In the genomic region with DNA sequence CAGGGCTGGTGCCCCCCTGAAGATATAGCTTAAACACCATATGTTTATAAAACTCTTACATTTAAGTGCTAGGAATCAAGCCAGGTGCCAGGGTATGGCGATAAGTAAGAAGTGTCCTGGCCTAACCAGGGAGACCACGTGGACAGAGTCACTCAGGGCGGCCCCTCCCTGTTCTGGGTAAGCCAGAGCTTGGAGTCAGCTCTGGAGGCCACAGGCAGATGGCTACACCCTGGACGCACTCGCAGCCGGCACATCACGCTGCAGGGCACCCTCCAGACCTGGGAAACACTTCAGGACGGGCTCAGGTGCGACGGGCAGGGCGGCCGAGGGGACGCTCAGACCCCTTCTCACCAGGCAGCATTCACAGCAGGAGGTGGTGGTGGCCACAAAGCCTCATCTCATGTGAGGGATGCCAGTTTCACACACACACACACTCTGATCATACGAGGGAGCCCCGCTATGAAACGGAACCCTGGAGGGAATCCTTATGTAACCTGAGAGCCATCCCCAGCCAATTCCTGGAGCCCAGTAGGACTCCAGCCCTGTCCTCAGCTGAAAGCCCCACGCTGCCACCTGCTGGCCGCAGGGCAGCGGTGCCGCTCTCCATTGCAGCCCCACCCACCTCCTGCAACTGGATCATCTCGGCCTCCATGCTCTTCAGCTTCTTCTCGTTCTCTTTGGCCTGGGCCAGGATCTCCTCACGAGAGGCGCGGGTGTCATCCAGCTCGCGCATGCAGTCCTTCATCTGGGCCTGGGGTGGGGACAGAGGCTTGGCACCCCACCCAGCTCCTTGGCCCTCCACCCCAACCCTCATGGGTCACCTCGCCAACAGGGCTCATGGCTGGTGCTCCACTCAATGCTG, we compare ENCODE assay signal across 8 cellular contexts. TPM values are rescaled to one million over a fixed set of nuclear protein-coding genes. Genes with fewer than 3 reads are reported as not detected.
A peak's percentile ranks its signal among the peaks of the same experiment; 100 is the strongest.
DNase-seq lines count a peak whose midpoint lies in the region; ATAC-seq and TF ChIP-seq lines count a peak whose summit lies in the region.

No MANE protein-coding gene starts in this region.

- peak overlapping the region; percentile 81 for H3K27ac Mint-ChIP-seq in activated naive CD4-positive, alpha-beta T cell treated with anti-CD3 and anti-CD28 coated beads, Interleukin-2, amount 50 U/mL, for 24 hours

- no peaks in the 10 kb centered on the region for H3K4me1 ChIP-seq in parathyroid adenoma
- H3K4me1 ChIP-seq in transverse colon = peaks cover 0 to 10% (median 3%) of the 10 kb centered on the region in 4 donors

- no peak overlapping the region for H3K4me2 ChIP-seq in parathyroid adenoma (ENCODE audit: low read length)

- WGBS in transverse colon (ENCODE audit: low coverage in 1 of 2), 2 donors = 67% methylated on average over 28 of the region's 28 CpGs; no CpG with 5 or more reads in 1 of the 2 donors

- H3K9me3 ChIP-seq in parathyroid adenoma (ENCODE audit: control insufficient read depth, low read length) (no peaks in the 10 kb centered on the region), transverse colon (no peaks in the 10 kb centered on the region)

- TF ChIP-seq EP300 in transverse colon (IDR thresholded peaks at IDR 0.05; ENCODE audit: low read depth) = no peak

- no peak for ATAC-seq in GM21360 (IDR thresholded peaks at IDR 0.05; ENCODE audit: unreplicated experiment)

- in situ Hi-C loops in KBM-7 (cut with MboI; ENCODE audit: low pct_unique_long_range_greater_than_20kb, low sequenced_read_pairs) (no loop called here), transverse colon (cut with MboI; ENCODE audit: low pct_ligation_motif_present in 1 of 4, low pct_unique_long_range_greater_than_20kb in 1 of 4, low sequenced_read_pairs in 3 of 4) (loop anchor here in 1 of 4 donors (10.0 kb wide), 2 partner anchors 58 to 92 kb away; no protein-coding TSS in a partner anchor)

- H2AFZ ChIP-seq in parathyroid adenoma = no peak overlapping the region

- H3K27me3 ChIP-seq in parathyroid adenoma (ENCODE audit: control insufficient read depth, insufficient read depth, low read length) (no peaks in the 10 kb centered on the region), transverse colon (no peaks in the 10 kb centered on the region)

- H3K4me1 Mint-ChIP-seq in activated naive CD4-positive, alpha-beta T cell treated with anti-CD3 and anti-CD28 coated beads, Interleukin-2, amount 50 U/mL, for 24 hours = peaks cover 23% of the 10 kb centered on the region

- no peaks in the 10 kb centered on the region for H3K9me3 Mint-ChIP-seq in activated naive CD4-positive, alpha-beta T cell treated with anti-CD3 and anti-CD28 coated beads, Interleukin-2, amount 50 U/mL, for 24 hours

- peaks cover 22% of the 10 kb centered on the region for H3K36me3 Mint-ChIP-seq in activated naive CD4-positive, alpha-beta T cell treated with anti-CD3 and anti-CD28 coated beads, Interleukin-2, amount 50 U/mL, for 24 hours

- intact Hi-C loops in transverse colon (cut with DNase I; ENCODE audit: low total_unique reads) = no loop called here

- no peaks in the 10 kb centered on the region for H3K27me3 Mint-ChIP-seq in activated naive CD4-positive, alpha-beta T cell treated with anti-CD3 and anti-CD28 coated beads, Interleukin-2, amount 50 U/mL, for 24 hours

- H3K79me2 ChIP-seq in parathyroid adenoma = no peaks in the 10 kb centered on the region

- H3K36me3 ChIP-seq in parathyroid adenoma (ENCODE audit: control insufficient read depth, insufficient read depth, low read length) (no peaks in the 10 kb centered on the region), transverse colon (peaks cover 0 to 83% (median 47%) of the 10 kb centered on the region in 4 donors)

- H3K4me3 Mint-ChIP-seq in activated naive CD4-positive, alpha-beta T cell treated with anti-CD3 and anti-CD28 coated beads, Interleukin-2, amount 50 U/mL, for 24 hours = no peak overlapping the region

- H3K27ac ChIP-seq in parathyroid adenoma = no peak overlapping the region
- peak overlapping the region; percentile 63 to 81 (median 74) for H3K27ac ChIP-seq in transverse colon

- DNase-seq in DMS114 treated with DMSO at 0.1 percent for 48 hours (lab: John Stamatoyannopoulos, UW; ENCODE audit: unreplicated experiment) (peak; percentile 38), KBM-7 (peak; percentile 88), SK-N-DZ (ENCODE audit: low spot score) (peak; percentile 64), globus pallidus (ENCODE audit: low spot score) (peak; percentile 60), transverse colon (peak; percentile 75)

- peak; percentile 85 for TF ChIP-seq CTCF in parathyroid adenoma (IDR thresholded peaks at IDR 0.05)
- TF ChIP-seq CTCF in transverse colon (IDR thresholded peaks at IDR 0.05) = peak; percentile 84 to 96 (median 90)

- no peak for TF ChIP-seq POLR2A in transverse colon (IDR thresholded peaks at IDR 0.05)

- H3K4me3 ChIP-seq in parathyroid adenoma (ENCODE audit: low read depth, low read length) (no peak overlapping the region), transverse colon (no peak overlapping the region)

- H3K9ac ChIP-seq in parathyroid adenoma = no peak overlapping the region

RNA-seq across cellular contexts. Expression of gene APOL1, which starts 33.4 kb away (rescaled TPM):
- not detected in 2 replicates for polyA plus RNA-seq in SK-N-DZ (2014; cell fraction: cytosol; rRNA removed)
- polyA plus RNA-seq in SK-N-DZ (2014; cell fraction: nucleus; rRNA removed) = not detected in 2 replicates
- total RNA-seq in transverse colon = 10 to 100 TPM in 3 of 4 donors, 1 to 10 TPM in 1; 2.2 to 19.5 (median 14.7) TPM

RNA-seq across cellular contexts. Expression of gene APOL2, which starts 47.0 kb away (rescaled TPM):
- 1.6 and 3.2 TPM in 2 replicates for polyA plus RNA-seq in SK-N-DZ (2014; cell fraction: cytosol; rRNA removed)
- 1.2 and 2.0 TPM in 2 replicates for polyA plus RNA-seq in SK-N-DZ (2014; cell fraction: nucleus; rRNA removed)
- 100 to 1,000 TPM in 1 of 4 donors, 10 to 100 TPM in 2, 1 to 10 TPM in 1; 3.8 to 142 (median 47.8) TPM for total RNA-seq in transverse colon

Comparison
In these comparisons a context has a peak if more than half of its experiments do, and no peak if none do; other contexts are left out.
1. DNase-seq: peak in every context shown above with its lines; median percentile 88 in KBM-7; 75 in transverse colon; 64 in SK-N-DZ; 60 in globus pallidus; 38 in DMS114 treated with DMSO at 0.1 percent for 48 hours.